In genomic region chr3:21393684-21394307, GRCh38 we compare ENCODE assay signal across 37 cellular contexts.
"Had no signal": no experiment of that assay in that cellular context is flagged by ENCODE, and none has a peak within 500 bp of the region (broad histone marks: within the 10 kb centered on the region; RNA-seq: fewer than 3 reads in every experiment).

No MANE protein-coding gene starts in this region.

- H3K9me3 Mint-ChIP-seq: activated B cell treated with CpG ODN at 0.5 μM for 24 hours; activated T-helper 17 cell treated with anti-CD3 and anti-CD28 coated beads, Interleukin-2, amount 50 U/mL, for 72 hours had no signal

- H3K27me3 ChIP-seq: body of pancreas, breast epithelium, MG63, Peyer's patch had no signal

- H3K36me3 Mint-ChIP-seq: activated CD4-positive, alpha-beta memory T cell treated with anti-CD3 and anti-CD28 coated beads for 36 hours; activated naive CD8-positive, alpha-beta T cell treated with anti-CD3 and anti-CD28 coated beads, Interleukin-2, amount 10 ng/mL, durations not matched to agents 7 days and 5 days; T-cell had no signal

- H3K27me3 Mint-ChIP-seq: activated B cell treated with CpG ODN at 0.5 μM for 24 hours; activated CD4-positive, alpha-beta memory T cell treated with anti-CD3 and anti-CD28 coated beads for 36 hours; activated naive CD8-positive, alpha-beta T cell treated with anti-CD3 and anti-CD28 coated beads, Interleukin-2, amount 10 ng/mL, durations not matched to agents 7 days and 5 days; activated T-helper 17 cell treated with anti-CD3 and anti-CD28 coated beads, Interleukin-2, amount 50 U/mL, for 72 hours; T-cell had no signal

- H3K4me3 Mint-ChIP-seq: activated B cell treated with CpG ODN at 0.5 μM for 24 hours; activated CD4-positive, alpha-beta memory T cell treated with anti-CD3 and anti-CD28 coated beads for 36 hours; activated naive CD8-positive, alpha-beta T cell treated with anti-CD3 and anti-CD28 coated beads, Interleukin-2, amount 10 ng/mL, durations not matched to agents 7 days and 5 days; activated T-helper 17 cell treated with anti-CD3 and anti-CD28 coated beads, Interleukin-2, amount 50 U/mL, for 72 hours; T-cell had no signal

- H3K4me3 ChIP-seq: body of pancreas, breast epithelium, MG63, Peyer's patch had no signal

- H3K9me3 ChIP-seq: body of pancreas, breast epithelium, MG63, Peyer's patch had no signal

- H3K4me1 ChIP-seq: body of pancreas, breast epithelium, Peyer's patch had no signal

- ATAC-seq: activated T-helper 17 cell treated with anti-CD3 and anti-CD28 coated beads, Interleukin-2, amount 50 U/mL, for 72 hours; body of pancreas; PC-3; SK-N-SH treated with all-trans-retinoic acid at 6 μM for 48 hours; T-cell had no signal

- H3K27ac ChIP-seq: body of pancreas, breast epithelium, Peyer's patch, VCaP had no signal

- DNase-seq: activated B cell treated with CpG ODN at 0.5 μM for 24 hours; activated CD4-positive, alpha-beta memory T cell treated with anti-CD3 and anti-CD28 coated beads for 36 hours; activated CD4-positive, alpha-beta T cell treated with anti-CD3 and anti-CD28 coated beads for 4 hours; activated CD4-positive, alpha-beta T cell treated with anti-CD3 and anti-CD28 coated beads, Interleukin-2, amount 50 U/mL, for 1 hour; activated CD4-positive, CD25-positive, alpha-beta regulatory T cell treated with anti-CD3 and anti-CD28 coated beads, Interleukin-2, amount 50 U/mL, for 72 hours; activated CD8-positive, alpha-beta memory T cell treated with anti-CD3 and anti-CD28 coated beads, Interleukin-2, amount 50 U/mL, for 4 hours; activated effector memory CD4-positive, alpha-beta T cell treated with anti-CD3 and anti-CD28 coated beads, Interleukin-2, amount 50 U/mL, for 16 hours; activated naive CD4-positive, alpha-beta T cell; activated naive CD4-positive, alpha-beta T cell treated with anti-CD3 and anti-CD28 coated beads, Interleukin-2, amount 50 U/mL, for 16 hours; activated naive CD8-positive, alpha-beta T cell treated with anti-CD3 and anti-CD28 coated beads, Interleukin-2, amount 10 ng/mL, durations not matched to agents 7 days and 5 days; activated T-cell treated with anti-CD3 and anti-CD28 coated beads, Interleukin-2, amount 50 U/mL, for 48 hours; amygdala; body of pancreas; caudate nucleus; Kasumi-1; KG1; MG63; NCI-H1048; NCI-H1105 treated with DMSO at 0.1 percent for 48 hours; NCI-H1436; NCI-H1694; NCI-H1930; NCI-H2081 treated with DMSO at 0.1 percent for 48 hours; NCI-H345; NCI-H524 treated with DMSO at 0.1 percent for 48 hours; NK-92 treated with Interleukin-12 subunit alpha and Interleukin-12 subunit beta, amount 100 ng/mL, for 24 hours; PC-3; Peyer's patch; RPMI8226; SIG-M5; T-cell; T-helper 2 cell; T-helper 9 cell had no signal

- H3K27ac Mint-ChIP-seq: activated B cell treated with CpG ODN at 0.5 μM for 24 hours; activated CD4-positive, alpha-beta memory T cell treated with anti-CD3 and anti-CD28 coated beads for 36 hours; activated naive CD8-positive, alpha-beta T cell treated with anti-CD3 and anti-CD28 coated beads, Interleukin-2, amount 10 ng/mL, durations not matched to agents 7 days and 5 days; activated T-helper 17 cell treated with anti-CD3 and anti-CD28 coated beads, Interleukin-2, amount 50 U/mL, for 72 hours; T-cell had no signal

- H3K4me1 Mint-ChIP-seq: activated B cell treated with CpG ODN at 0.5 μM for 24 hours; activated naive CD8-positive, alpha-beta T cell treated with anti-CD3 and anti-CD28 coated beads, Interleukin-2, amount 10 ng/mL, durations not matched to agents 7 days and 5 days; activated T-helper 17 cell treated with anti-CD3 and anti-CD28 coated beads, Interleukin-2, amount 50 U/mL, for 72 hours; T-cell had no signal

- H3K36me3 ChIP-seq: breast epithelium, MG63, Peyer's patch had no signal
